Comparison of ENCODE assay signal across 1 cellular context in the genomic region with DNA sequence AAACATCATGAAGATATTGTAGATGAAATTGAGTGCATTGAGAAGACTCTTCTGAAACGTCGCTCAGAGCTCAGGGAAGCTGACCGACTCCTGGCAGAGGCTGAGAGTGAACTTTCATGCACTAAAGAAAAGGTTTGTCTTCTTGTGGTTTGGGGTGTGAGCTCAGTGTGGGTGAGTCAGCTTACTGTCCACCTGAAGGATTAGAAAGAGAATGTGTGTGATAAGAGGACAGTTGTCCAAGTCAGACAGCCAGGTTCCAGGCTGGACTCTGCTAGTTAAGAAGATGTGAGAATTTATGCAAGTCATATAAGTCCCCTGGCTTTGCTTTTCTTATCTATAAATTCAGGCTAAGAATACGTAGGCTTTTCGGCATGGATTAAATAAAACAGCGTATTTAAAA.
TF ChIP-seq lines count a peak whose summit lies in the region.

No MANE protein-coding gene starts in this region.

TF ChIP-seq in HCT116, 20 proteins besides CTCF, POLR2A, EP300 and RAD21 (continued from another document):
- TF ChIP-seq, protein P1, sequence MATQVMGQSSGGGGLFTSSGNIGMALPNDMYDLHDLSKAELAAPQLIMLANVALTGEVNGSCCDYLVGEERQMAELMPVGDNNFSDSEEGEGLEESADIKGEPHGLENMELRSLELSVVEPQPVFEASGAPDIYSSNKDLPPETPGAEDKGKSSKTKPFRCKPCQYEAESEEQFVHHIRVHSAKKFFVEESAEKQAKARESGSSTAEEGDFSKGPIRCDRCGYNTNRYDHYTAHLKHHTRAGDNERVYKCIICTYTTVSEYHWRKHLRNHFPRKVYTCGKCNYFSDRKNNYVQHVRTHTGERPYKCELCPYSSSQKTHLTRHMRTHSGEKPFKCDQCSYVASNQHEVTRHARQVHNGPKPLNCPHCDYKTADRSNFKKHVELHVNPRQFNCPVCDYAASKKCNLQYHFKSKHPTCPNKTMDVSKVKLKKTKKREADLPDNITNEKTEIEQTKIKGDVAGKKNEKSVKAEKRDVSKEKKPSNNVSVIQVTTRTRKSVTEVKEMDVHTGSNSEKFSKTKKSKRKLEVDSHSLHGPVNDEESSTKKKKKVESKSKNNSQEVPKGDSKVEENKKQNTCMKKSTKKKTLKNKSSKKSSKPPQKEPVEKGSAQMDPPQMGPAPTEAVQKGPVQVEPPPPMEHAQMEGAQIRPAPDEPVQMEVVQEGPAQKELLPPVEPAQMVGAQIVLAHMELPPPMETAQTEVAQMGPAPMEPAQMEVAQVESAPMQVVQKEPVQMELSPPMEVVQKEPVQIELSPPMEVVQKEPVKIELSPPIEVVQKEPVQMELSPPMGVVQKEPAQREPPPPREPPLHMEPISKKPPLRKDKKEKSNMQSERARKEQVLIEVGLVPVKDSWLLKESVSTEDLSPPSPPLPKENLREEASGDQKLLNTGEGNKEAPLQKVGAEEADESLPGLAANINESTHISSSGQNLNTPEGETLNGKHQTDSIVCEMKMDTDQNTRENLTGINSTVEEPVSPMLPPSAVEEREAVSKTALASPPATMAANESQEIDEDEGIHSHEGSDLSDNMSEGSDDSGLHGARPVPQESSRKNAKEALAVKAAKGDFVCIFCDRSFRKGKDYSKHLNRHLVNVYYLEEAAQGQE (IDR thresholded peaks at IDR 0.05; ENCODE audit: low read depth) = no peak
- TF ChIP-seq, protein P2, sequence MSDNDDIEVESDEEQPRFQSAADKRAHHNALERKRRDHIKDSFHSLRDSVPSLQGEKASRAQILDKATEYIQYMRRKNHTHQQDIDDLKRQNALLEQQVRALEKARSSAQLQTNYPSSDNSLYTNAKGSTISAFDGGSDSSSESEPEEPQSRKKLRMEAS (IDR thresholded peaks at IDR 0.05) = peak; percentile 31; the same call in 1 of the 2 replicates
- TF ChIP-seq POLR2AphosphoS5 (IDR thresholded peaks at IDR 0.05; ENCODE audit: low read depth, low read length) = no peak
- no peak for TF ChIP-seq EZH2phosphoT487 (IDR thresholded peaks at IDR 0.05; ENCODE audit: borderline replicate concordance)
- TF ChIP-seq, protein P3, sequence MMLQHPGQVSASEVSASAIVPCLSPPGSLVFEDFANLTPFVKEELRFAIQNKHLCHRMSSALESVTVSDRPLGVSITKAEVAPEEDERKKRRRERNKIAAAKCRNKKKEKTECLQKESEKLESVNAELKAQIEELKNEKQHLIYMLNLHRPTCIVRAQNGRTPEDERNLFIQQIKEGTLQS (IDR thresholded peaks at IDR 0.05) = no peak
